ENCODE assay signal across 20 cellular contexts in the genomic region with DNA sequence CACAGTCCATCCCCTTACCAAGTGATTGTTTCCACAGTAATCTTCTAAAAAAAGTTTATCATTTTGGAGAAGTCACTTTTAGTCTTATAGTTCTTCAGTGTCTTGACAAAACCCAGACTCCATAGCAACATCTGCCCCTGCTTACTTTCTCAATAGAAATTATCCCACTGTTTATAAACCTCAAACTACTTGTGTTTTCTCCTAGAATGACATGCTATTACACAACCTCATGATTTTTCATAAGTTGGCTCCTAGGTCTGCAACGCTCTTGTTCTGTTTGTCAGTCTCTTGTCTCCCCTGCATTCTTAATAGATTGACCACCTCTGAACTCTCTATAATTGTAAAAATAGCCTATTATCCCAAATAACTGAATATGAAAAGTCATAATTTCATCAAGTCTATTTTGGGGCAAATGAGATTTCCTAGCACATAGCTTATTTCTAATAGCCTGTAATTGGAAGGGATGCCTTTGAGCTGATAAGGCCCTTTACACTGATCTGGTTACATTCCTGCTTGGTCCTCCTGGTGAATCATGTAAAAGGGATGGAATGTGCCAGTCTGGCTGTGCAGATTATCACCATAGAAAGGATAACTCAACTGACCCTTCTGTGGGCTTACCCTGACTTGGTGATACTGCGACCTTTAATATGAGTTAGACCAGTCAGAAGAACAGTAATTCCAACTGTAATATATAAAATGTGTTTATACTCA.
DNase-seq lines count a peak whose midpoint lies in the region; ATAC-seq, FAIRE-seq and TF ChIP-seq lines count a peak whose summit lies in the region.
"Had no signal": no experiment of that assay in that cellular context is flagged by ENCODE, and none has a peak within 500 bp of the region (broad histone marks: within the 10 kb centered on the region; RNA-seq: fewer than 3 reads in every experiment).

No MANE protein-coding gene starts in this region.

- H3K4me1 Mint-ChIP-seq in H9 = no peaks in the 10 kb centered on the region
- H3K4me1 Mint-ChIP-seq: activated CD4-positive, alpha-beta T cell treated with anti-CD3 and anti-CD28 coated beads, Interleukin-2, amount 10 ng/mL, durations not matched to agents 24 days and 14 days; neural crest cell had no signal

- H3K14ac ChIP-seq in H9 (ENCODE audit: insufficient read depth, low read length) = no peak overlapping the region

- no peak overlapping the region for H3K4ac ChIP-seq in H9 (ENCODE audit: low read depth, low read length)

- intact Hi-C loops in left ventricle myocardium superior (cut with micrococcal nuclease) = no loop called here

- H3T11ph ChIP-seq in H9 (ENCODE audit: low read length) = no peak overlapping the region

- H3K4me3 ChIP-seq in AG10803 (ENCODE audit: low read length) = no peak overlapping the region
- no peak overlapping the region for H3K4me3 ChIP-seq in muscle layer of duodenum (ENCODE audit: low read depth in 1 of 2, low read length in 2 of 2)
- H3K4me3 ChIP-seq: adrenal gland, testis had no signal

- no peaks in the 10 kb centered on the region for H3K9me3 Mint-ChIP-seq in H9
- H3K9me3 Mint-ChIP-seq: activated CD4-positive, alpha-beta T cell treated with anti-CD3 and anti-CD28 coated beads, Interleukin-2, amount 10 ng/mL, durations not matched to agents 24 days and 14 days; CD8-positive, alpha-beta T cell; neural crest cell had no signal

- no peak overlapping the region for H2BK5ac ChIP-seq in H9 (ENCODE audit: insufficient read length, low read length)

- H3K27ac Mint-ChIP-seq in H9 = no peak overlapping the region
- H3K27ac Mint-ChIP-seq: activated CD4-positive, alpha-beta T cell treated with anti-CD3 and anti-CD28 coated beads, Interleukin-2, amount 10 ng/mL, durations not matched to agents 24 days and 14 days; CD8-positive, alpha-beta T cell had no signal

- no peak overlapping the region for H2BK120ac ChIP-seq in H9 (ENCODE audit: low read depth, low read length, poor library complexity, severe bottlenecking)

- H3K4me2 ChIP-seq in H9 (ENCODE audit: insufficient read depth, insufficient read length, low read length) = no peak overlapping the region

- no peak overlapping the region for H3K9ac ChIP-seq in H9 (ENCODE audit: extremely low read depth, insufficient read length, low read length)

- H3K4me1 ChIP-seq in muscle layer of duodenum (ENCODE audit: control insufficient read depth in 1 of 2, insufficient read depth in 2 of 2, low read length in 2 of 2) = no peaks in the 10 kb centered on the region
- no peaks in the 10 kb centered on the region for H3K4me1 ChIP-seq in H9 (ENCODE audit: insufficient read depth, low read length)
- H3K4me1 ChIP-seq: adrenal gland, testis had no signal

- no peak overlapping the region for H3K4me3 Mint-ChIP-seq in H9
- H3K4me3 Mint-ChIP-seq: activated CD4-positive, alpha-beta T cell treated with anti-CD3 and anti-CD28 coated beads, Interleukin-2, amount 10 ng/mL, durations not matched to agents 24 days and 14 days; CD8-positive, alpha-beta T cell; neural crest cell had no signal

- no peaks in the 10 kb centered on the region for H3K79me2 ChIP-seq in H9 (ENCODE audit: insufficient read depth, low read length)

- H2AFZ ChIP-seq in H9 (ENCODE audit: low read length) = no peak overlapping the region

- H3K27me3 Mint-ChIP-seq in H9 (ENCODE audit: low read depth) = no peaks in the 10 kb centered on the region
- H3K27me3 Mint-ChIP-seq: activated CD4-positive, alpha-beta T cell treated with anti-CD3 and anti-CD28 coated beads, Interleukin-2, amount 10 ng/mL, durations not matched to agents 24 days and 14 days had no signal

- no peaks in the 10 kb centered on the region for H3K9me3 ChIP-seq in muscle layer of duodenum (ENCODE audit: control insufficient read depth in 1 of 2, low read length in 2 of 2)
- no peaks in the 10 kb centered on the region for H3K9me3 ChIP-seq in H9 (ENCODE audit: control insufficient read depth, low read depth, low read length)
- H3K9me3 ChIP-seq: adrenal gland, testis had no signal

- H3K18ac ChIP-seq in H9 (ENCODE audit: insufficient read length, low read depth, low read length) = no peak overlapping the region

- H3K23me2 ChIP-seq in H9 (ENCODE audit: insufficient read length, low read depth, low read length, poor library complexity, severe bottlenecking) = no peaks in the 10 kb centered on the region

- FAIRE-seq in GM12891 (lab: Jason Lieb, UNC) = no peak

- no peak overlapping the region for H4K91ac ChIP-seq in H9 (ENCODE audit: insufficient read length, low read depth, low read length)

- peak overlapping the region; percentile 49 for H3K27ac ChIP-seq in muscle layer of duodenum (ENCODE audit: low read length)
- no peak overlapping the region for H3K27ac ChIP-seq in H9 (ENCODE audit: insufficient read length, low read depth, low read length)
- H3K27ac ChIP-seq: adrenal gland, testis had no signal

- H3K36me3 Mint-ChIP-seq in H9 (ENCODE audit: insufficient read depth in 1 of 3, low read depth in 3 of 3) = no peaks in the 10 kb centered on the region
- H3K36me3 Mint-ChIP-seq: CD8-positive, alpha-beta T cell had no signal

- WGBS in H9 (ENCODE audit: extremely low coverage, insufficient read length, low lambda C conversion rate) = no CpG with 5 or more reads among the region's 2 CpGs

- no peaks in the 10 kb centered on the region for H3K36me3 ChIP-seq in muscle layer of duodenum (ENCODE audit: control insufficient read depth in 1 of 2, insufficient read depth in 2 of 2, low read length in 2 of 2)
- H3K36me3 ChIP-seq: adrenal gland had no signal

- no peak overlapping the region for H4K5ac ChIP-seq in H9 (ENCODE audit: insufficient read length, low read depth, low read length)

- no peaks in the 10 kb centered on the region for H3K79me1 ChIP-seq in H9 (ENCODE audit: insufficient read depth, low read depth, low read length, poor library complexity, severe bottlenecking)

- TF ChIP-seq CTCF in AG10803 (conservative IDR thresholded peaks at IDR 0.05; ENCODE audit: low read length) (no peak), H9 (conservative IDR thresholded peaks at IDR 0.05) (no peak)

- no peak overlapping the region for H2AK5ac ChIP-seq in H9 (ENCODE audit: insufficient read length, low read length)

- TF ChIP-seq POLR2A in GM12891 (IDR thresholded peaks at IDR 0.05; ENCODE audit: low read depth, low read length) = no peak

- no peak overlapping the region for H3K23ac ChIP-seq in H9 (ENCODE audit: insufficient read length, low read depth, low read length)

- H2BK12ac ChIP-seq in H9 (ENCODE audit: insufficient read length, low read depth, low read length) = no peak overlapping the region

- H3K56ac ChIP-seq in H9 (ENCODE audit: insufficient read length, low read depth, low read length) = no peak overlapping the region

- no peak for ATAC-seq in left ventricle myocardium superior
- ATAC-seq: CD8-positive, alpha-beta T cell had no signal

- no peaks in the 10 kb centered on the region for H4K20me1 ChIP-seq in H9 (ENCODE audit: control insufficient read depth, insufficient read depth, insufficient read length)

- no peak overlapping the region for H2BK20ac ChIP-seq in H9 (ENCODE audit: low read depth, low read length, poor library complexity, severe bottlenecking)

- no peak overlapping the region for H2BK15ac ChIP-seq in H9 (ENCODE audit: low read depth, low read length)

- no peak overlapping the region for H4K8ac ChIP-seq in H9 (replicated peaks; ENCODE audit: insufficient read length, low read depth, low read length)

- DNase-seq in AG10803 (ENCODE audit: low read depth) (peak; percentile 50), SK-N-DZ (ENCODE audit: low spot score) (peak; percentile 32), fibroblast of gingiva (ENCODE audit: low read depth) (peak; percentile 68), left ventricle myocardium superior (no peak), GM12891 (ENCODE audit: insufficient read length, low spot score) (no peak), H9 (no peak)
- no peak for DNase-seq in stimulated activated CD4-positive, alpha-beta T cell treated with anti-CD3 and anti-CD28 coated beads, Interleukin-2, amount 100 ng/mL, for 48 hours
- DNase-seq: activated CD4-positive, alpha-beta T cell treated with anti-CD3 and anti-CD28 coated beads, Interleukin-2, amount 10 ng/mL, durations not matched to agents 24 days and 14 days; activated CD8-positive, alpha-beta memory T cell treated with anti-CD3 and anti-CD28 coated beads, Interleukin-2, amount 50 U/mL, for 48 hours; activated effector memory CD4-positive, alpha-beta T cell treated with anti-CD3 and anti-CD28 coated beads, Interleukin-2, amount 50 U/mL, for 16 hours; adrenal gland; CD8-positive, alpha-beta T cell; cerebellar nuclear complex; effector memory CD4-positive, alpha-beta T cell; midbrain; NCI-H1105 treated with DMSO at 0.1 percent for 48 hours; NCI-H526; testis had no signal

- H3K27me3 ChIP-seq in muscle layer of duodenum (ENCODE audit: low read depth, low read length) (no peaks in the 10 kb centered on the region), H9 (ENCODE audit: insufficient read depth, low read length) (no peaks in the 10 kb centered on the region)
- H3K27me3 ChIP-seq: adrenal gland, testis had no signal

TF ChIP-seq in GM12891, 5 proteins besides CTCF, POLR2A, EP300 and RAD21:
- TF ChIP-seq PAX5 (IDR thresholded peaks at IDR 0.05; ENCODE audit: insufficient read depth, low read length, severe bottlenecking) (no peak), POLR2AphosphoS5 (IDR thresholded peaks at IDR 0.05; ENCODE audit: low read depth, low read length) (no peak), SPI1 (IDR thresholded peaks at IDR 0.05; ENCODE audit: low read depth, low read length) (no peak), POU2F2 (IDR thresholded peaks at IDR 0.05; ENCODE audit: low read depth, low read length) (no peak), TAF1 (IDR thresholded peaks at IDR 0.05; ENCODE audit: low read depth, low read length) (no peak)
TF ChIP-seq in GM12891: peak in this region for 0.

Comparison
In these comparisons a context has a peak if more than half of its experiments do, and no peak if none do; other contexts are left out.
1. DNase-seq: peak in AG10803 (single experiment), SK-N-DZ (single experiment) and fibroblast of gingiva (single experiment); none in stimulated activated CD4-positive, alpha-beta T cell treated with anti-CD3 and anti-CD28 coated beads, Interleukin-2, amount 100 ng/mL, for 48 hours (0 of 2), left ventricle myocardium superior (single experiment), GM12891 (single experiment) and H9 (single experiment).